ENCODE assay signal across 28 cellular contexts in genomic region chr17:27816946-27817345, GRCh38. TPM values are rescaled to one million over a fixed set of nuclear protein-coding genes. Genes with fewer than 3 reads are reported as not detected.
DNase-seq lines count a peak whose midpoint lies in the region; ATAC-seq and TF ChIP-seq lines count a peak whose summit lies in the region.
"Had no signal": no experiment of that assay in that cellular context is flagged by ENCODE, and none has a peak within 500 bp of the region (broad histone marks: within the 10 kb centered on the region; RNA-seq: fewer than 3 reads in every experiment).

No MANE protein-coding gene starts in this region.

- H3K79me2 ChIP-seq in neural progenitor cell (ENCODE audit: low read depth), result no peaks in the 10 kb centered on the region

- no peak overlapping the region for H3K9ac ChIP-seq in neural progenitor cell

- H3K9me3 ChIP-seq in neural progenitor cell (ENCODE audit: low read depth), result no peaks in the 10 kb centered on the region
- H3K9me3 ChIP-seq: BE2C had no signal

- H3K27ac ChIP-seq in neural progenitor cell, result peak overlapping the region; percentile 38
- H3K27ac ChIP-seq: SJSA1 had no signal

- H3K27me3 Mint-ChIP-seq in activated naive CD8-positive, alpha-beta T cell treated with anti-CD3 and anti-CD28 coated beads, Interleukin-2, amount 10 ng/mL, durations not matched to agents 7 days and 5 days, result peaks cover 2% of the 10 kb centered on the region
- peaks cover 3% of the 10 kb centered on the region for H3K27me3 Mint-ChIP-seq in activated naive CD8-positive, alpha-beta T cell treated with anti-CD3 and anti-CD28 coated beads for 36 hours
- H3K27me3 Mint-ChIP-seq in neural progenitor cell (ENCODE audit: insufficient read depth, low read depth), result peaks cover 12% of the 10 kb centered on the region
- H3K27me3 Mint-ChIP-seq: CD8-positive, alpha-beta memory T cell had no signal

- DNase-seq in DMS53 (lab: John Stamatoyannopoulos, UW), result peak; percentile 49
- no peak for DNase-seq in DMS53 treated with DMSO at 0.1 percent for 48 hours (lab: John Stamatoyannopoulos, UW; ENCODE audit: unreplicated experiment)
- DNase-seq in activated naive CD8-positive, alpha-beta T cell treated with anti-CD3 and anti-CD28 coated beads, Interleukin-2, amount 10 ng/mL, durations not matched to agents 7 days and 5 days, result no peak
- DNase-seq in activated naive CD8-positive, alpha-beta T cell treated with anti-CD3 and anti-CD28 coated beads for 36 hours, result no peak
- DNase-seq in neural progenitor cell (ENCODE audit: low spot score), result no peak
- DNase-seq: 8988T; ACHN; BE2C; CD8-positive, alpha-beta memory T cell; H9; KBM-7; MV-4-11; NCI-H1105; NCI-H1436 treated with DMSO at 0.1 percent for 48 hours; NCI-H1930; NCI-H2107; NCI-H226; NCI-H510A; NCI-H69; Right ventricle myocardium superior; RPMI8226 had no signal

- peak overlapping the region; percentile 54 for H2AFZ ChIP-seq in neural progenitor cell (replicated peaks)
- H2AFZ ChIP-seq: GM23338 had no signal

- H3K27me3 ChIP-seq in neural progenitor cell, result no peaks in the 10 kb centered on the region
- H3K27me3 ChIP-seq: BE2C, SJSA1 had no signal

- H3K36me3 ChIP-seq in neural progenitor cell, result no peaks in the 10 kb centered on the region
- H3K36me3 ChIP-seq: BE2C, SJSA1 had no signal

- peaks cover 2% of the 10 kb centered on the region for H3K4me1 Mint-ChIP-seq in activated naive CD8-positive, alpha-beta T cell treated with anti-CD3 and anti-CD28 coated beads, Interleukin-2, amount 10 ng/mL, durations not matched to agents 7 days and 5 days
- no peaks in the 10 kb centered on the region for H3K4me1 Mint-ChIP-seq in activated naive CD8-positive, alpha-beta T cell treated with anti-CD3 and anti-CD28 coated beads for 36 hours
- H3K4me1 Mint-ChIP-seq in neural progenitor cell, result peaks cover 20% of the 10 kb centered on the region
- H3K4me1 Mint-ChIP-seq: CD14-positive monocyte; CD8-positive, alpha-beta memory T cell had no signal

- H4K20me1 ChIP-seq in neural progenitor cell (ENCODE audit: low read depth), result no peaks in the 10 kb centered on the region

- peak overlapping the region; percentile 51 for H3K27ac Mint-ChIP-seq in activated naive CD8-positive, alpha-beta T cell treated with anti-CD3 and anti-CD28 coated beads, Interleukin-2, amount 10 ng/mL, durations not matched to agents 7 days and 5 days
- H3K27ac Mint-ChIP-seq in activated naive CD8-positive, alpha-beta T cell treated with anti-CD3 and anti-CD28 coated beads for 36 hours, result no peak overlapping the region
- peak overlapping the region; percentile 92 for H3K27ac Mint-ChIP-seq in neural progenitor cell
- H3K27ac Mint-ChIP-seq: CD14-positive monocyte; CD8-positive, alpha-beta memory T cell; GM23338 had no signal

- H3K9me3 Mint-ChIP-seq in activated naive CD8-positive, alpha-beta T cell treated with anti-CD3 and anti-CD28 coated beads, Interleukin-2, amount 10 ng/mL, durations not matched to agents 7 days and 5 days, result peaks cover 14% of the 10 kb centered on the region
- peaks cover 11% of the 10 kb centered on the region for H3K9me3 Mint-ChIP-seq in activated naive CD8-positive, alpha-beta T cell treated with anti-CD3 and anti-CD28 coated beads for 36 hours
- peaks cover 15% of the 10 kb centered on the region for H3K9me3 Mint-ChIP-seq in neural progenitor cell

- peak overlapping the region; percentile 35 for H3K4me2 ChIP-seq in neural progenitor cell
- H3K4me2 ChIP-seq: GM23338 had no signal

- POLR2A ChIA-PET in activated naive CD8-positive, alpha-beta T cell treated with anti-CD3 and anti-CD28 coated beads, Interleukin-2, amount 10 ng/mL, durations not matched to agents 7 days and 5 days (lab: Charles Lee), result no interaction called here

- H3K4me1 ChIP-seq in neural progenitor cell, result peaks cover 19% of the 10 kb centered on the region
- H3K4me1 ChIP-seq: BE2C, SJSA1 had no signal

- H3K4me3 ChIP-seq in neural progenitor cell, result no peak overlapping the region
- H3K4me3 ChIP-seq: GM23338, SJSA1 had no signal

- no peak for ATAC-seq in activated naive CD8-positive, alpha-beta T cell treated with anti-CD3 and anti-CD28 coated beads, Interleukin-2, amount 10 ng/mL, durations not matched to agents 7 days and 5 days (ENCODE audit: low read depth)
- no peak for ATAC-seq in HG02623 (IDR thresholded peaks at IDR 0.05; ENCODE audit: unreplicated experiment)
- no peak for ATAC-seq in HG03571 (IDR thresholded peaks at IDR 0.05; ENCODE audit: unreplicated experiment)
- ATAC-seq: GM23338 had no signal

- peaks cover 20% of the 10 kb centered on the region for H3F3A ChIP-seq in neural progenitor cell (ENCODE audit: low read depth)

- H3K36me3 Mint-ChIP-seq in activated naive CD8-positive, alpha-beta T cell treated with anti-CD3 and anti-CD28 coated beads, Interleukin-2, amount 10 ng/mL, durations not matched to agents 7 days and 5 days, result peaks cover 11% of the 10 kb centered on the region
- no peaks in the 10 kb centered on the region for H3K36me3 Mint-ChIP-seq in activated naive CD8-positive, alpha-beta T cell treated with anti-CD3 and anti-CD28 coated beads for 36 hours
- H3K36me3 Mint-ChIP-seq in neural progenitor cell, result peaks cover 5% of the 10 kb centered on the region
- H3K36me3 Mint-ChIP-seq: CD14-positive monocyte had no signal

- TF ChIP-seq CTCF in neural progenitor cell (IDR thresholded peaks at IDR 0.05), result no peak

- H3K4me3 Mint-ChIP-seq in activated naive CD8-positive, alpha-beta T cell treated with anti-CD3 and anti-CD28 coated beads, Interleukin-2, amount 10 ng/mL, durations not matched to agents 7 days and 5 days, result no peak overlapping the region
- no peak overlapping the region for H3K4me3 Mint-ChIP-seq in activated naive CD8-positive, alpha-beta T cell treated with anti-CD3 and anti-CD28 coated beads for 36 hours
- no peak overlapping the region for H3K4me3 Mint-ChIP-seq in neural progenitor cell
- H3K4me3 Mint-ChIP-seq: CD14-positive monocyte, GM23338, H9 had no signal

RNA-seq across cellular contexts. Expression of gene NOS2, which starts 16.6 kb away (rescaled TPM):
- total RNA-seq in activated naive CD8-positive, alpha-beta T cell treated with anti-CD3 and anti-CD28 coated beads, Interleukin-2, amount 10 ng/mL, durations not matched to agents 7 days and 5 days, result under 1 TPM; 0.09 to 0.30 TPM
- under 1 TPM in 1 of 2 experiments, not detected in 1; 0.10 TPM for total RNA-seq in activated naive CD8-positive, alpha-beta T cell treated with anti-CD3 and anti-CD28 coated beads for 36 hours
- total RNA-seq in neural progenitor cell (ENCODE audit: low replicate concordance), result 26.6 and 39.7 TPM in 2 replicates
- total RNA-seq: LHCN-M2, MCF 10A, SJSA1 had no signal

Comparison
In these comparisons a context has a peak if more than half of its experiments do, and no peak if none do; other contexts are left out.
1. RNA of gene NOS2, which starts 16.6 kb away (total RNA-seq): 26.6 to 39.7 TPM in neural progenitor cell; 0.09 to 0.30 TPM in activated naive CD8-positive, alpha-beta T cell treated with anti-CD3 and anti-CD28 coated beads, Interleukin-2, amount 10 ng/mL, durations not matched to agents 7 days and 5 days and 0.10 TPM in activated naive CD8-positive, alpha-beta T cell treated with anti-CD3 and anti-CD28 coated beads for 36 hours; every median in the first group is over 10 times any median in the second.